15 cellular contexts compared by ENCODE assay signal in the genomic region with DNA sequence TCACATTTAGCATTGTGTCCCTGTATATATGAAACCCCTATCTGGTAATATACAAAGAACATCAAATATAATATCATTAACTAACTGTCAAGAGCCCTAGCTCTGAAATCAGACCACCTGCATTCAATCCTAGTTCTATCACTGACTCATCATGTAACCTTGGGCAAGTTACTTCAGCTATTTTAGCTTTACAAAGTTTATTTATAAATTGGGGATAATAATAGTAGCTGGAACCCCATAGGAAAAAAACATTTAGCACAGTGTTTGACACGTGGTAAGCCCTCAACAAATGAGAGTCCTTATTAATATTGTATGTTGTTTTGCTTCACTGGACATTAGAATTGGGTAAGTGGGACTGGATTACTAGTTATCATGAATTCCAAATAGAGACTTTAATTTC.
"Had no signal": no experiment of that assay in that cellular context is flagged by ENCODE, and none has a peak within 500 bp of the region (broad histone marks: within the 10 kb centered on the region; RNA-seq: fewer than 3 reads in every experiment).

No MANE protein-coding gene starts in this region.

- H3K36me3 ChIP-seq: adrenal gland, esophagus squamous epithelium, tibial nerve, vagina had no signal

- H3K4me3 ChIP-seq: adrenal gland, body of pancreas, esophagus squamous epithelium, tibial nerve, vagina had no signal

- H3K4me3 Mint-ChIP-seq: activated CD4-positive, alpha-beta T cell treated with anti-CD3 and anti-CD28 coated beads, Interleukin-2, amount 10 ng/mL, durations not matched to agents 7 days and 5 days; activated naive CD4-positive, alpha-beta T cell treated with anti-CD3 and anti-CD28 coated beads, Interleukin-2, amount 10 ng/mL, durations not matched to agents 7 days and 5 days; mesothelial cell of epicardium; T-helper 1 cell treated with Interleukin-12 subunit alpha and Interleukin-12 subunit beta and Interleukin-4 antibody, amounts not matched to agents 30 μg/mL and 1 μg/mL, for 36 hours had no signal

- H3K4me1 Mint-ChIP-seq: activated CD4-positive, alpha-beta T cell treated with anti-CD3 and anti-CD28 coated beads, Interleukin-2, amount 10 ng/mL, durations not matched to agents 7 days and 5 days; activated naive CD4-positive, alpha-beta T cell treated with anti-CD3 and anti-CD28 coated beads, Interleukin-2, amount 10 ng/mL, durations not matched to agents 7 days and 5 days; mesothelial cell of epicardium had no signal

- H3K27me3 ChIP-seq: adrenal gland, body of pancreas, esophagus squamous epithelium, tibial nerve, vagina had no signal

- H3K4me1 ChIP-seq: body of pancreas, tibial nerve had no signal

- DNase-seq: activated CD4-positive, alpha-beta T cell treated with anti-CD3 and anti-CD28 coated beads, Interleukin-2, amount 10 ng/mL, durations not matched to agents 7 days and 5 days; activated CD4-positive, CD25-positive, alpha-beta regulatory T cell; activated CD8-positive, alpha-beta memory T cell treated with anti-CD3 and anti-CD28 coated beads for 24 hours; activated naive CD4-positive, alpha-beta T cell treated with anti-CD3 and anti-CD28 coated beads, Interleukin-2, amount 10 ng/mL, durations not matched to agents 7 days and 5 days; body of pancreas; esophagus squamous epithelium; hippocampal formation; posterior cingulate gyrus; small intestine had no signal

- H3K9me3 ChIP-seq: adrenal gland, body of pancreas, esophagus squamous epithelium, vagina had no signal

- H3K9me3 Mint-ChIP-seq: activated CD4-positive, alpha-beta T cell treated with anti-CD3 and anti-CD28 coated beads, Interleukin-2, amount 10 ng/mL, durations not matched to agents 7 days and 5 days; activated naive CD4-positive, alpha-beta T cell treated with anti-CD3 and anti-CD28 coated beads, Interleukin-2, amount 10 ng/mL, durations not matched to agents 7 days and 5 days; activated T-helper 2 cell treated with anti-CD3 and anti-CD28 coated beads, Interferon-gamma antibody, Interleukin-2, Interleukin-4, amounts not matched to agents 10 μg/mL and 5 μg/mL and 100 μg/mL, durations not matched to agents 14 hours and 24 hours and 36 hours; mesothelial cell of epicardium; T-helper 1 cell treated with Interleukin-12 subunit alpha and Interleukin-12 subunit beta and Interleukin-4 antibody, amounts not matched to agents 30 μg/mL and 1 μg/mL, for 36 hours had no signal

- H3K27ac ChIP-seq: body of pancreas, esophagus squamous epithelium, vagina had no signal

- ATAC-seq: body of pancreas had no signal

- H3K27ac Mint-ChIP-seq: activated CD4-positive, alpha-beta T cell treated with anti-CD3 and anti-CD28 coated beads, Interleukin-2, amount 10 ng/mL, durations not matched to agents 7 days and 5 days; activated naive CD4-positive, alpha-beta T cell treated with anti-CD3 and anti-CD28 coated beads, Interleukin-2, amount 10 ng/mL, durations not matched to agents 7 days and 5 days; activated T-helper 2 cell treated with anti-CD3 and anti-CD28 coated beads, Interferon-gamma antibody, Interleukin-2, Interleukin-4, amounts not matched to agents 10 μg/mL and 5 μg/mL and 100 μg/mL, durations not matched to agents 14 hours and 24 hours and 36 hours; mesothelial cell of epicardium; T-helper 1 cell treated with Interleukin-12 subunit alpha and Interleukin-12 subunit beta and Interleukin-4 antibody, amounts not matched to agents 30 μg/mL and 1 μg/mL, for 36 hours had no signal

- H3K36me3 Mint-ChIP-seq: activated naive CD4-positive, alpha-beta T cell treated with anti-CD3 and anti-CD28 coated beads, Interleukin-2, amount 10 ng/mL, durations not matched to agents 7 days and 5 days; mesothelial cell of epicardium had no signal
